Comparison of ENCODE assay signal across 10 cellular contexts in the genomic region with DNA sequence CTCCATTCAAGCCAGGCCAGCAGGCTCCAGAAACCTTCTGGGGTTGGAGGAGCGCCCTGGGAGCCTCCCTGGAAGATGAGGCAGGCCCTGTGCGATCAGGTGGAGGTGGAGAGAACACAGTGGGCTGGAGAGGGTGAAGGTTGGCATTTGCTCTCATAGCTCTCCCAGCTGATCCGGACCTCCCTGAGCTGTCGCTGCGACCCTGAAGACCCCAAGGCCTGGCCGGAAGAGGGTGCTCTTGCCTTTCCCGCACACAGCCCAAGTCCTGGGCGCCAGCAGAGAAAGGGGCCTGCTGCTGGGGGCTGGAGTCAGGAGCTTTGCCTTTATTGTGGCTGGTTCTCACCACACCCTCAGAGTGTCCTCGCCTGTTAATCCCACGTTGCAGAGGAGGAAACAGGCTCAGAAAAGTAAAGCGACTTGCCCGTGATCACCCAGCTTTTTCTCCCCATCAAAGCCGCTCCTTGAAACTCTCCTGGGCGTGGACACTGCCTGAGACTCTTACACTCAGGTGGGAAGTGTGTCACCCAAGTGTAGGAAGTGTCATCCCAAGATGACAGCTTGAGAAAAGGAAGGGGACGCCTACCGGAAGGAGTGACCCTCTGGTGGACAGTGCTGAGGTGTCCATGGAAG. TPM values are rescaled to one million over a fixed set of nuclear protein-coding genes. Genes with fewer than 3 reads are reported as not detected.
A peak's percentile ranks its signal among the peaks of the same experiment; 100 is the strongest.
DNase-seq lines count a peak whose midpoint lies in the region; ATAC-seq and TF ChIP-seq lines count a peak whose summit lies in the region.
"Had no signal": no experiment of that assay in that cellular context is flagged by ENCODE, and none has a peak within 500 bp of the region (broad histone marks: within the 10 kb centered on the region; RNA-seq: fewer than 3 reads in every experiment).

No MANE protein-coding gene starts in this region.

- no peak overlapping the region for H3K9ac ChIP-seq in OCI-LY3 (ENCODE audit: low read length)

- TF ChIP-seq CTCF in GM06990 (IDR thresholded peaks at IDR 0.05; ENCODE audit: insufficient read depth, low read length, poor library complexity, severe bottlenecking): peak; percentile 53
- peak; percentile 79 for TF ChIP-seq CTCF in OCI-LY3 (IDR thresholded peaks at IDR 0.05; ENCODE audit: low read depth, low read length)
- peak; percentile 78 for TF ChIP-seq CTCF in osteocyte (IDR thresholded peaks at IDR 0.05)

- H3K9me3 ChIP-seq in OCI-LY3 (ENCODE audit: insufficient read depth, low read length): no peaks in the 10 kb centered on the region
- H3K9me3 ChIP-seq: HAP-1 had no signal

- H3K27ac ChIP-seq in OCI-LY3 (ENCODE audit: low read length): no peak overlapping the region

- H3K4me2 ChIP-seq in OCI-LY3 (ENCODE audit: low read length): no peak overlapping the region

- no peaks in the 10 kb centered on the region for H3K27me3 ChIP-seq in GM06990 (replicated peaks; ENCODE audit: control insufficient read depth, insufficient read depth, low read length)
- H3K27me3 ChIP-seq in OCI-LY3 (ENCODE audit: low read depth, low read length): peaks cover 28% of the 10 kb centered on the region

- no peak overlapping the region for H3K4me3 ChIP-seq in GM06990 (replicated peaks; ENCODE audit: low read depth, low read length)
- H3K4me3 ChIP-seq in OCI-LY3 (ENCODE audit: low read length): no peak overlapping the region
- H3K4me3 ChIP-seq: HAP-1 had no signal

- no peaks in the 10 kb centered on the region for H3K36me3 ChIP-seq in GM06990 (ENCODE audit: control insufficient read depth, insufficient read depth, low read length)
- no peaks in the 10 kb centered on the region for H3K36me3 ChIP-seq in OCI-LY3 (replicated peaks; ENCODE audit: low read depth, low read length)
- H3K36me3 ChIP-seq: HAP-1 had no signal

- H2AFZ ChIP-seq in OCI-LY3 (ENCODE audit: low read depth, low read length): no peak overlapping the region

- H3K9me3 Mint-ChIP-seq in osteocyte (ENCODE audit: unreplicated experiment): no peaks in the 10 kb centered on the region
- H3K9me3 Mint-ChIP-seq: memory B cell had no signal

- H3K27ac Mint-ChIP-seq in osteocyte (ENCODE audit: unreplicated experiment): no peak overlapping the region
- H3K27ac Mint-ChIP-seq: memory B cell had no signal

- H3K79me2 ChIP-seq in OCI-LY3 (ENCODE audit: low read length): no peaks in the 10 kb centered on the region

- no peaks in the 10 kb centered on the region for H3K27me3 Mint-ChIP-seq in osteocyte (ENCODE audit: unreplicated experiment)
- H3K27me3 Mint-ChIP-seq: memory B cell had no signal

- ATAC-seq in GM21515 (IDR thresholded peaks at IDR 0.05; ENCODE audit: unreplicated experiment): no peak
- ATAC-seq in HG02678 (IDR thresholded peaks at IDR 0.05; ENCODE audit: unreplicated experiment): no peak
- ATAC-seq in stimulated activated naive CD8-positive, alpha-beta T cell treated with anti-CD3 and anti-CD28 coated beads, Interleukin-15, Interleukin-2, amounts not matched to agents 100 U/mL and 50 U/mL, for 24 hours: no peak

- peaks cover 22% of the 10 kb centered on the region for H3K4me1 Mint-ChIP-seq in osteocyte (ENCODE audit: unreplicated experiment)

- no peak overlapping the region for H3K4me3 Mint-ChIP-seq in osteocyte (ENCODE audit: unreplicated experiment)
- H3K4me3 Mint-ChIP-seq: memory B cell had no signal

- no peaks in the 10 kb centered on the region for H3K36me3 Mint-ChIP-seq in osteocyte (ENCODE audit: unreplicated experiment)
- H3K36me3 Mint-ChIP-seq: memory B cell had no signal

- no peaks in the 10 kb centered on the region for H4K20me1 ChIP-seq in OCI-LY3 (ENCODE audit: insufficient read depth, low read length)

- peaks cover 13% of the 10 kb centered on the region for H3K4me1 ChIP-seq in OCI-LY3 (ENCODE audit: low read length)

- DNase-seq in GM06990 (ENCODE audit: extremely low read depth, insufficient read length): no peak
- peak; percentile 27 for DNase-seq in fibroblast of gingiva (ENCODE audit: low read depth)
- no peak for DNase-seq in osteocyte (ENCODE audit: extremely low spot score, unreplicated experiment)
- DNase-seq in NCI-H446 treated with DMSO at 0.1 percent for 48 hours (lab: John Stamatoyannopoulos, UW): no peak
- no peak for DNase-seq in stimulated activated naive CD8-positive, alpha-beta T cell treated with anti-CD3 and anti-CD28 coated beads, Interleukin-15, Interleukin-2, amounts not matched to agents 100 U/mL and 50 U/mL, for 24 hours

RNA-seq across cellular contexts. Expression of a gene that starts 8.6 kb away (rescaled TPM):
- total RNA-seq in osteocyte: 881 and 957 TPM in 2 replicates

RNA-seq across cellular contexts. Expression of a gene that starts 20.9 kb away (rescaled TPM):
- total RNA-seq in osteocyte: 31.0 and 40.1 TPM in 2 replicates

RNA-seq across cellular contexts. Expression of a gene that starts 29.4 kb away (rescaled TPM):
- 12.2 and 14.6 TPM in 2 replicates for total RNA-seq in osteocyte

RNA-seq across cellular contexts. Expression of a gene that starts 30.4 kb away (rescaled TPM):
- total RNA-seq in osteocyte: 42.7 and 45.2 TPM in 2 replicates

RNA-seq across cellular contexts. Expression of a gene that starts 37.0 kb away (rescaled TPM):
- total RNA-seq in osteocyte: 47.5 and 50.8 TPM in 2 replicates
